29 cellular contexts compared by ENCODE assay signal in genomic region chr2:12935726-12936125, GRCh38.
"Had no signal": no experiment of that assay in that cellular context is flagged by ENCODE, and none has a peak within 500 bp of the region (broad histone marks: within the 10 kb centered on the region; RNA-seq: fewer than 3 reads in every experiment).

No MANE protein-coding gene starts in this region.

- H3K27me3 ChIP-seq: dorsolateral prefrontal cortex, pancreas, stomach, suprapubic skin, tibial nerve had no signal

- H3K36me3 Mint-ChIP-seq: activated CD4-positive, alpha-beta memory T cell treated with anti-CD3 and anti-CD28 coated beads for 36 hours; mesothelial cell of epicardium; naive thymus-derived CD4-positive, alpha-beta T cell; stimulated activated naive B cell treated with anti-CD40 and anti-IgM and Interleukin-4, amounts not matched to agents 10 μg/mL and 1 μg/mL and 100 μg/mL, for 72 hours had no signal

- DNase-seq: activated CD4-positive, alpha-beta memory T cell treated with anti-CD3 and anti-CD28 coated beads for 36 hours; activated CD4-positive, alpha-beta T cell treated with anti-CD3 and anti-CD28 coated beads, Interleukin-2, amount 10 ng/mL, durations not matched to agents 24 days and 14 days; activated CD8-positive, alpha-beta memory T cell treated with anti-CD3 and anti-CD28 coated beads, Interleukin-2, amount 50 U/mL, for 48 hours; activated gamma-delta T cell treated with Interleukin-2 at 50 U/mL for 16 hours; activated naive CD4-positive, alpha-beta T cell treated with anti-CD3 and anti-CD28 coated beads, Interleukin-2, amount 50 U/mL, for 16 hours; activated T-cell treated with anti-CD3 and anti-CD28 coated beads, Interleukin-2, amount 50 U/mL, for 24 hours; amniotic stem cell; dorsolateral prefrontal cortex; effector memory CD4-positive, alpha-beta T cell; islet precursor cell; left ventricle myocardium superior; mammary epithelial cell; naive thymus-derived CD4-positive, alpha-beta T cell; pancreas; stimulated activated CD4-positive, alpha-beta T cell treated with anti-CD3 and anti-CD28 coated beads, Interleukin-15, amount 100 ng/mL, for 24 hours; stimulated activated CD4-positive, alpha-beta T cell treated with anti-CD3 and anti-CD28 coated beads, Interleukin-2, amount 100 ng/mL, for 24 hours; stimulated activated naive B cell treated with anti-CD40 and anti-IgM and Interleukin-4, amounts not matched to agents 10 μg/mL and 1 μg/mL and 100 μg/mL, for 72 hours; stomach; T-helper 9 cell had no signal

- H3K27me3 Mint-ChIP-seq: activated CD4-positive, alpha-beta memory T cell treated with anti-CD3 and anti-CD28 coated beads for 36 hours; activated T-cell treated with anti-CD3 and anti-CD28 coated beads, Interleukin-2, amount 50 U/mL, for 24 hours; activated T-helper 17 cell treated with anti-CD3 and anti-CD28 coated beads, Interleukin-2, amount 50 U/mL, for 72 hours had no signal

- H3K27ac Mint-ChIP-seq: activated CD4-positive, alpha-beta memory T cell treated with anti-CD3 and anti-CD28 coated beads for 36 hours; activated CD4-positive, alpha-beta T cell treated with anti-CD3 and anti-CD28 coated beads, Interleukin-2, amount 10 ng/mL, durations not matched to agents 24 days and 14 days; activated T-cell treated with anti-CD3 and anti-CD28 coated beads, Interleukin-2, amount 50 U/mL, for 24 hours; activated T-helper 17 cell treated with anti-CD3 and anti-CD28 coated beads, Interleukin-2, amount 50 U/mL, for 72 hours; mesothelial cell of epicardium; naive thymus-derived CD4-positive, alpha-beta T cell; stimulated activated naive B cell treated with anti-CD40 and anti-IgM and Interleukin-4, amounts not matched to agents 10 μg/mL and 1 μg/mL and 100 μg/mL, for 72 hours had no signal

- ATAC-seq: activated CD4-positive, CD25-positive, alpha-beta regulatory T cell treated with anti-CD3 and anti-CD28 coated beads, Interleukin-2, amount 50 U/mL, for 24 hours; activated T-helper 17 cell treated with anti-CD3 and anti-CD28 coated beads, Interleukin-2, amount 50 U/mL, for 72 hours; left ventricle myocardium superior; naive thymus-derived CD4-positive, alpha-beta T cell; pancreas; stimulated activated naive B cell treated with anti-CD40 and anti-IgM and Interleukin-4, amounts not matched to agents 10 μg/mL and 1 μg/mL and 100 μg/mL, for 72 hours had no signal

- H3K4me1 ChIP-seq: pancreas, prostate gland, stomach, suprapubic skin had no signal

- H3K27ac ChIP-seq: coronary artery, pancreas, prostate gland, stomach, suprapubic skin, VCaP had no signal

- H3K4me1 Mint-ChIP-seq: activated CD4-positive, alpha-beta T cell treated with anti-CD3 and anti-CD28 coated beads, Interleukin-2, amount 10 ng/mL, durations not matched to agents 24 days and 14 days; activated T-helper 17 cell treated with anti-CD3 and anti-CD28 coated beads, Interleukin-2, amount 50 U/mL, for 72 hours; mesothelial cell of epicardium; stimulated activated naive B cell treated with anti-CD40 and anti-IgM and Interleukin-4, amounts not matched to agents 10 μg/mL and 1 μg/mL and 100 μg/mL, for 72 hours had no signal

- FAIRE-seq: frontal cortex, pancreas, TTC549 had no signal

- H3K9me3 Mint-ChIP-seq: activated CD4-positive, alpha-beta memory T cell treated with anti-CD3 and anti-CD28 coated beads for 36 hours; activated CD4-positive, alpha-beta T cell treated with anti-CD3 and anti-CD28 coated beads, Interleukin-2, amount 10 ng/mL, durations not matched to agents 24 days and 14 days; activated T-cell treated with anti-CD3 and anti-CD28 coated beads, Interleukin-2, amount 50 U/mL, for 24 hours; activated T-helper 17 cell treated with anti-CD3 and anti-CD28 coated beads, Interleukin-2, amount 50 U/mL, for 72 hours; mesothelial cell of epicardium; naive thymus-derived CD4-positive, alpha-beta T cell; stimulated activated naive B cell treated with anti-CD40 and anti-IgM and Interleukin-4, amounts not matched to agents 10 μg/mL and 1 μg/mL and 100 μg/mL, for 72 hours had no signal

- H3K9me3 ChIP-seq: pancreas, prostate gland, stomach, suprapubic skin, tibial nerve had no signal

- H3K36me3 ChIP-seq: pancreas, prostate gland, stomach, suprapubic skin, tibial nerve had no signal

- H3K4me3 ChIP-seq: coronary artery, dorsolateral prefrontal cortex, pancreas, prostate gland, stomach, suprapubic skin, tibial nerve had no signal

- H3K4me3 Mint-ChIP-seq: activated CD4-positive, alpha-beta memory T cell treated with anti-CD3 and anti-CD28 coated beads for 36 hours; activated CD4-positive, alpha-beta T cell treated with anti-CD3 and anti-CD28 coated beads, Interleukin-2, amount 10 ng/mL, durations not matched to agents 24 days and 14 days; activated T-cell treated with anti-CD3 and anti-CD28 coated beads, Interleukin-2, amount 50 U/mL, for 24 hours; activated T-helper 17 cell treated with anti-CD3 and anti-CD28 coated beads, Interleukin-2, amount 50 U/mL, for 72 hours; mesothelial cell of epicardium; naive thymus-derived CD4-positive, alpha-beta T cell; stimulated activated naive B cell treated with anti-CD40 and anti-IgM and Interleukin-4, amounts not matched to agents 10 μg/mL and 1 μg/mL and 100 μg/mL, for 72 hours had no signal
